In genomic region chr18:63823516-63824219, GRCh38 we compare ENCODE assay signal across 9 cellular contexts. TPM values are rescaled to one million over a fixed set of nuclear protein-coding genes. Genes with fewer than 3 reads are reported as not detected.
A peak's percentile ranks its signal among the peaks of the same experiment; 100 is the strongest.
DNase-seq lines count a peak whose midpoint lies in the region; ATAC-seq and TF ChIP-seq lines count a peak whose summit lies in the region.
"Had no signal": no experiment of that assay in that cellular context is flagged by ENCODE, and none has a peak within 500 bp of the region (broad histone marks: within the 10 kb centered on the region; RNA-seq: fewer than 3 reads in every experiment).

No MANE protein-coding gene starts in this region.

- no peaks in the 10 kb centered on the region for H3K36me3 Mint-ChIP-seq in H9 (ENCODE audit: insufficient read depth in 1 of 3, low read depth in 3 of 3)
- no peaks in the 10 kb centered on the region for H3K36me3 Mint-ChIP-seq in activated T-cell treated with anti-CD3 and anti-CD28 coated beads, Interleukin-2, amount 50 U/mL, for 24 hours (ENCODE audit: low read depth)
- H3K36me3 Mint-ChIP-seq: activated naive CD8-positive, alpha-beta T cell treated with anti-CD3 and anti-CD28 coated beads, Interleukin-2, amount 10 ng/mL, durations not matched to agents 7 days and 5 days had no signal

- no peak overlapping the region for H3K4me2 ChIP-seq in H9 (ENCODE audit: insufficient read depth, insufficient read length, low read length)

- H2BK20ac ChIP-seq in H9 (ENCODE audit: low read depth, low read length, poor library complexity, severe bottlenecking), result no peak overlapping the region

- H3K4me3 ChIP-seq in aorta (ENCODE audit: low read length in 2 of 2), result no peak overlapping the region

- H4K20me1 ChIP-seq in H9 (ENCODE audit: control insufficient read depth, insufficient read depth, insufficient read length), result no peaks in the 10 kb centered on the region

- H3K27ac ChIP-seq in H9 (ENCODE audit: insufficient read length, low read depth, low read length) (no peak overlapping the region), aorta (ENCODE audit: low read depth in 1 of 2, low read length in 2 of 2) (no peak overlapping the region)

- no peak overlapping the region for H4K91ac ChIP-seq in H9 (ENCODE audit: insufficient read length, low read depth, low read length)

- H2BK15ac ChIP-seq in H9 (ENCODE audit: low read depth, low read length), result no peak overlapping the region

- H3K27me3 ChIP-seq in H9 (ENCODE audit: insufficient read depth, low read length) (no peaks in the 10 kb centered on the region), aorta (ENCODE audit: control insufficient read depth in 1 of 2, insufficient read depth in 2 of 2, low read length in 1 of 2) (no peaks in the 10 kb centered on the region)

- H3K4me3 Mint-ChIP-seq in H9, result no peak overlapping the region
- no peak overlapping the region for H3K4me3 Mint-ChIP-seq in activated T-cell treated with anti-CD3 and anti-CD28 coated beads, Interleukin-2, amount 50 U/mL, for 24 hours
- H3K4me3 Mint-ChIP-seq: activated naive CD8-positive, alpha-beta T cell treated with anti-CD3 and anti-CD28 coated beads, Interleukin-2, amount 10 ng/mL, durations not matched to agents 7 days and 5 days had no signal

- no peak overlapping the region for H2BK12ac ChIP-seq in H9 (ENCODE audit: insufficient read length, low read depth, low read length)

- H2AK5ac ChIP-seq in H9 (ENCODE audit: insufficient read length, low read length), result no peak overlapping the region

- no peaks in the 10 kb centered on the region for H3K79me1 ChIP-seq in H9 (ENCODE audit: insufficient read depth, low read depth, low read length, poor library complexity, severe bottlenecking)

- no peaks in the 10 kb centered on the region for H3K27me3 Mint-ChIP-seq in H9 (ENCODE audit: low read depth)
- peaks cover 49% of the 10 kb centered on the region for H3K27me3 Mint-ChIP-seq in activated T-cell treated with anti-CD3 and anti-CD28 coated beads, Interleukin-2, amount 50 U/mL, for 24 hours

- no peak overlapping the region for H4K5ac ChIP-seq in H9 (ENCODE audit: insufficient read length, low read depth, low read length)

- no peak overlapping the region for H3T11ph ChIP-seq in H9 (ENCODE audit: low read length)

- in situ Hi-C loops in ACHN (cut with HindIII; ENCODE audit: low pct_ligation_motif_present, low pct_unique_long_range_greater_than_20kb, low sequenced_read_pairs), result no loop called here

- no peaks in the 10 kb centered on the region for H3K36me3 ChIP-seq in aorta (ENCODE audit: control insufficient read depth in 1 of 2, insufficient read depth in 2 of 2, low read length in 1 of 2)

- H3K14ac ChIP-seq in H9 (ENCODE audit: insufficient read depth, low read length), result no peak overlapping the region

- H2BK5ac ChIP-seq in H9 (ENCODE audit: insufficient read length, low read length), result no peak overlapping the region

- no peaks in the 10 kb centered on the region for H3K9me3 ChIP-seq in H9 (ENCODE audit: control insufficient read depth, low read depth, low read length)
- H3K9me3 ChIP-seq in aorta (ENCODE audit: control insufficient read depth, low read length), result no peaks in the 10 kb centered on the region

- peak; percentile 80 for TF ChIP-seq CTCF in H9 (conservative IDR thresholded peaks at IDR 0.05)

- H3K79me2 ChIP-seq in H9 (ENCODE audit: insufficient read depth, low read length), result no peaks in the 10 kb centered on the region

- no peak overlapping the region for H2BK120ac ChIP-seq in H9 (ENCODE audit: low read depth, low read length, poor library complexity, severe bottlenecking)

- H3K27ac Mint-ChIP-seq in H9, result no peak overlapping the region
- no peak overlapping the region for H3K27ac Mint-ChIP-seq in activated T-cell treated with anti-CD3 and anti-CD28 coated beads, Interleukin-2, amount 50 U/mL, for 24 hours
- H3K27ac Mint-ChIP-seq: activated naive CD8-positive, alpha-beta T cell treated with anti-CD3 and anti-CD28 coated beads, Interleukin-2, amount 10 ng/mL, durations not matched to agents 7 days and 5 days had no signal

- H2AFZ ChIP-seq in H9 (ENCODE audit: low read length), result no peak overlapping the region

- DNase-seq in ACHN (peak; percentile 13), H9 (no peak), left lobe of liver (ENCODE audit: low spot score) (no peak), NCI-H2196 (lab: John Stamatoyannopoulos, UW; ENCODE audit: unreplicated experiment) (no peak), aorta (no peak), NCI-H187 (lab: John Stamatoyannopoulos, UW) (no peak)
- peak; percentile 32 for DNase-seq in activated T-cell treated with anti-CD3 and anti-CD28 coated beads, Interleukin-2, amount 50 U/mL, for 24 hours
- DNase-seq: activated naive CD8-positive, alpha-beta T cell treated with anti-CD3 and anti-CD28 coated beads, Interleukin-2, amount 10 ng/mL, durations not matched to agents 7 days and 5 days had no signal

- no peak overlapping the region for H3K18ac ChIP-seq in H9 (ENCODE audit: insufficient read length, low read depth, low read length)

- H3K9me3 Mint-ChIP-seq in H9, result no peaks in the 10 kb centered on the region
- H3K9me3 Mint-ChIP-seq in activated T-cell treated with anti-CD3 and anti-CD28 coated beads, Interleukin-2, amount 50 U/mL, for 24 hours, result no peaks in the 10 kb centered on the region
- H3K9me3 Mint-ChIP-seq: activated naive CD8-positive, alpha-beta T cell treated with anti-CD3 and anti-CD28 coated beads, Interleukin-2, amount 10 ng/mL, durations not matched to agents 7 days and 5 days had no signal

- no peak overlapping the region for H4K8ac ChIP-seq in H9 (replicated peaks; ENCODE audit: insufficient read length, low read depth, low read length)

- H3K4me1 ChIP-seq in H9 (ENCODE audit: insufficient read depth, low read length), result no peaks in the 10 kb centered on the region
- no peaks in the 10 kb centered on the region for H3K4me1 ChIP-seq in aorta (ENCODE audit: control insufficient read depth in 1 of 2, insufficient read depth in 2 of 2, low read length in 2 of 2)

- H3K56ac ChIP-seq in H9 (ENCODE audit: insufficient read length, low read depth, low read length), result no peak overlapping the region

- H3K4me1 Mint-ChIP-seq in H9, result peaks cover 2 to 4% of the 10 kb centered on the region in 2 experiments; a peak in 2 of 4 replicates
- H3K4me1 Mint-ChIP-seq in activated T-cell treated with anti-CD3 and anti-CD28 coated beads, Interleukin-2, amount 50 U/mL, for 24 hours (ENCODE audit: low read depth), result no peaks in the 10 kb centered on the region
- H3K4me1 Mint-ChIP-seq: activated naive CD8-positive, alpha-beta T cell treated with anti-CD3 and anti-CD28 coated beads, Interleukin-2, amount 10 ng/mL, durations not matched to agents 7 days and 5 days had no signal

- no peak overlapping the region for H3K4ac ChIP-seq in H9 (ENCODE audit: low read depth, low read length)

- no peak overlapping the region for H3K9ac ChIP-seq in H9 (ENCODE audit: extremely low read depth, insufficient read length, low read length)

- no CpG with 5 or more reads among the region's 10 CpGs for WGBS in H9 (ENCODE audit: extremely low coverage, insufficient read length, low lambda C conversion rate)
- WGBS in aorta, 2 donors, result 61 to 62% methylated on average over 10 of the region's 10 CpGs

- H3K23ac ChIP-seq in H9 (ENCODE audit: insufficient read length, low read depth, low read length), result no peak overlapping the region

- H3K23me2 ChIP-seq in H9 (ENCODE audit: insufficient read length, low read depth, low read length, poor library complexity, severe bottlenecking), result no peaks in the 10 kb centered on the region

- intact Hi-C loops in aorta (cut with DNase I), result no loop called here

- ATAC-seq in left lobe of liver (peak; percentile 67), HG03045 (IDR thresholded peaks at IDR 0.05; ENCODE audit: unreplicated experiment) (no peak), aorta (ENCODE audit: low FRiP score) (no peak)

RNA-seq across cellular contexts. Expression of gene SERPINB7, which starts 48.5 kb away (rescaled TPM):
- total RNA-seq in H9 (2021), result not detected in 2 replicates
- total RNA-seq in left lobe of liver, result not detected
- total RNA-seq in aorta, result not detected
- polyA plus RNA-seq in aorta, result not detected
- total RNA-seq: activated naive CD8-positive, alpha-beta T cell treated with anti-CD3 and anti-CD28 coated beads, Interleukin-2, amount 10 ng/mL, durations not matched to agents 7 days and 5 days had no signal

Comparison
In these comparisons a context has a peak if more than half of its experiments do, and no peak if none do; other contexts are left out.
1. DNase-seq: peak in ACHN (single experiment) and activated T-cell treated with anti-CD3 and anti-CD28 coated beads, Interleukin-2, amount 50 U/mL, for 24 hours (single experiment); none in H9 (single experiment), left lobe of liver (single experiment), NCI-H2196 (single experiment), aorta (0 of 2) and NCI-H187 (0 of 2).